In the genomic region with DNA sequence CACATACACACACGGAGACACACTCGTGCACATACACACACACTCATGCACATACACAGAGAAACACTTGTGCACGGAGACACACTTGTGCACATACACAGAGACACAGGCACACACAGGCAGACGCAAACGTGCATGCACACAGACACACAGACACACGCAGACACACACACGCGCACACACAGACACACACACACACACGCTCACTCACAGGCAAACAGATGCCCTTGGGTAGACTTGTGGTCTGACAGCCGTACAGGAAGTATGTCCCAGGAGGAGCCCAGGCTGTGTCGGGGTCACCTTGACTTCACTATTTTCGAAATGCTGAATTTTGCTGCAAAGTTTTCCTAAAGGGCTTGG, we compare ENCODE assay signal across 13 cellular contexts.
A peak's percentile ranks its signal among the peaks of the same experiment; 100 is the strongest.
DNase-seq lines count a peak whose midpoint lies in the region; ATAC-seq and TF ChIP-seq lines count a peak whose summit lies in the region.
"Had no signal": no experiment of that assay in that cellular context is flagged by ENCODE, and none has a peak within 500 bp of the region (broad histone marks: within the 10 kb centered on the region; RNA-seq: fewer than 3 reads in every experiment).

No MANE protein-coding gene starts in this region.

- H3K9me2 ChIP-seq in Loucy (replicated peaks; ENCODE audit: low read depth, low read length): no peaks in the 10 kb centered on the region

- peak overlapping the region; percentile 47 for H3K4me3 Mint-ChIP-seq in T-helper 1 cell treated with Interleukin-12 subunit alpha and Interleukin-12 subunit beta and Interleukin-4 antibody, amounts not matched to agents 30 μg/mL and 1 μg/mL, for 36 hours
- H3K4me3 Mint-ChIP-seq in activated naive CD8-positive, alpha-beta T cell treated with anti-CD3 and anti-CD28 coated beads, Interleukin-2, amount 50 U/mL, for 24 hours: peak overlapping the region; percentile 46
- peak overlapping the region; percentile 12 for H3K4me3 Mint-ChIP-seq in nephron progenitor cell
- H3K4me3 Mint-ChIP-seq: dendritic cell treated with granulocyte-macrophage colony-stimulating factor and Interleukin-4, amounts not matched to agents 40 ng/mL and 50 ng/mL, for 4 days had no signal

- H3K4me3 ChIP-seq in Loucy (ENCODE audit: low read length, poor library complexity, severe bottlenecking): no peak overlapping the region
- no peak overlapping the region for H3K4me3 ChIP-seq in SJCRH30
- H3K4me3 ChIP-seq in foreskin fibroblast (ENCODE audit: low read depth in 1 of 2, low read length in 2 of 2): no peak overlapping the region
- H3K4me3 ChIP-seq: lung, stomach had no signal

- H3K36me3 ChIP-seq in Loucy (ENCODE audit: insufficient read depth, low read length) (no peaks in the 10 kb centered on the region), SJCRH30 (no peaks in the 10 kb centered on the region)
- H3K36me3 ChIP-seq: stomach had no signal

- no peak overlapping the region for H3K9ac ChIP-seq in Loucy (ENCODE audit: low read depth, low read length, poor library complexity, severe bottlenecking)

- no peaks in the 10 kb centered on the region for H3K4me1 ChIP-seq in Loucy (ENCODE audit: insufficient read depth, low read length, poor library complexity, severe bottlenecking)
- no peaks in the 10 kb centered on the region for H3K4me1 ChIP-seq in SJCRH30

- H3K9me3 Mint-ChIP-seq in T-helper 1 cell treated with Interleukin-12 subunit alpha and Interleukin-12 subunit beta and Interleukin-4 antibody, amounts not matched to agents 30 μg/mL and 1 μg/mL, for 36 hours: peaks cover 8% of the 10 kb centered on the region
- no peaks in the 10 kb centered on the region for H3K9me3 Mint-ChIP-seq in activated naive CD8-positive, alpha-beta T cell treated with anti-CD3 and anti-CD28 coated beads, Interleukin-2, amount 50 U/mL, for 24 hours
- peaks cover 18% of the 10 kb centered on the region for H3K9me3 Mint-ChIP-seq in nephron progenitor cell

- H3K9me3 ChIP-seq in Loucy (ENCODE audit: insufficient read depth, low read depth, low read length) (peaks cover 4% of the 10 kb centered on the region; the same call in 1 of the 2 replicates), SJCRH30 (replicated peaks) (no peaks in the 10 kb centered on the region; the same call in 1 of the 2 replicates)
- H3K9me3 ChIP-seq: stomach had no signal

- H3K36me3 Mint-ChIP-seq in T-helper 1 cell treated with Interleukin-12 subunit alpha and Interleukin-12 subunit beta and Interleukin-4 antibody, amounts not matched to agents 30 μg/mL and 1 μg/mL, for 36 hours (ENCODE audit: low read depth): no peaks in the 10 kb centered on the region
- H3K36me3 Mint-ChIP-seq in activated naive CD8-positive, alpha-beta T cell treated with anti-CD3 and anti-CD28 coated beads, Interleukin-2, amount 50 U/mL, for 24 hours (ENCODE audit: low read depth): no peaks in the 10 kb centered on the region
- peaks cover 4% of the 10 kb centered on the region for H3K36me3 Mint-ChIP-seq in nephron progenitor cell (ENCODE audit: low read depth)

- no peak for ATAC-seq in activated naive CD8-positive, alpha-beta T cell treated with anti-CD3 and anti-CD28 coated beads, Interleukin-2, amount 50 U/mL, for 24 hours
- no peak for ATAC-seq in HG03175 (IDR thresholded peaks at IDR 0.05; ENCODE audit: unreplicated experiment)

- H3K4me1 Mint-ChIP-seq in T-helper 1 cell treated with Interleukin-12 subunit alpha and Interleukin-12 subunit beta and Interleukin-4 antibody, amounts not matched to agents 30 μg/mL and 1 μg/mL, for 36 hours (ENCODE audit: low read depth): peaks cover 10% of the 10 kb centered on the region
- peaks cover 12% of the 10 kb centered on the region for H3K4me1 Mint-ChIP-seq in activated naive CD8-positive, alpha-beta T cell treated with anti-CD3 and anti-CD28 coated beads, Interleukin-2, amount 50 U/mL, for 24 hours
- H3K4me1 Mint-ChIP-seq in nephron progenitor cell: peaks cover 11% of the 10 kb centered on the region

- DNase-seq in T-helper 1 cell: no peak
- no peak for DNase-seq in activated naive CD8-positive, alpha-beta T cell treated with anti-CD3 and anti-CD28 coated beads, Interleukin-2, amount 50 U/mL, for 24 hours
- no peak for DNase-seq in nephron progenitor cell
- DNase-seq in SJCRH30: no peak
- DNase-seq in foreskin fibroblast: no peak
- DNase-seq: NCI-H774 had no signal

- H2AFZ ChIP-seq in Loucy (ENCODE audit: low read length): 0 out of 2 replicates have a peak overlapping the region, but pooled peaks have one; percentile 19

- no peaks in the 10 kb centered on the region for H3K27me3 ChIP-seq in Loucy (ENCODE audit: insufficient read depth, low read length, poor library complexity, severe bottlenecking)
- peaks cover 17% of the 10 kb centered on the region for H3K27me3 ChIP-seq in SJCRH30

- H3K27me3 Mint-ChIP-seq in T-helper 1 cell treated with Interleukin-12 subunit alpha and Interleukin-12 subunit beta and Interleukin-4 antibody, amounts not matched to agents 30 μg/mL and 1 μg/mL, for 36 hours (ENCODE audit: low read depth): no peaks in the 10 kb centered on the region
- H3K27me3 Mint-ChIP-seq in activated naive CD8-positive, alpha-beta T cell treated with anti-CD3 and anti-CD28 coated beads, Interleukin-2, amount 50 U/mL, for 24 hours: peaks cover 2% of the 10 kb centered on the region
- peaks cover 8% of the 10 kb centered on the region for H3K27me3 Mint-ChIP-seq in nephron progenitor cell (ENCODE audit: low read depth, poor library complexity)

- no peaks in the 10 kb centered on the region for H3K79me2 ChIP-seq in Loucy (ENCODE audit: insufficient read depth, low read length)

- H3F3A ChIP-seq in Loucy (ENCODE audit: low read depth): no peaks in the 10 kb centered on the region

- H4K20me1 ChIP-seq in Loucy (ENCODE audit: insufficient read depth, low read length, poor library complexity, severe bottlenecking): no peaks in the 10 kb centered on the region

- H3K27ac ChIP-seq in SJCRH30: no peak overlapping the region
- H3K27ac ChIP-seq: RWPE1, stomach had no signal

- peak overlapping the region; percentile 19 for H3K27ac Mint-ChIP-seq in T-helper 1 cell treated with Interleukin-12 subunit alpha and Interleukin-12 subunit beta and Interleukin-4 antibody, amounts not matched to agents 30 μg/mL and 1 μg/mL, for 36 hours
- peak overlapping the region; percentile 39 for H3K27ac Mint-ChIP-seq in activated naive CD8-positive, alpha-beta T cell treated with anti-CD3 and anti-CD28 coated beads, Interleukin-2, amount 50 U/mL, for 24 hours
- no peak overlapping the region for H3K27ac Mint-ChIP-seq in nephron progenitor cell
- H3K27ac Mint-ChIP-seq: dendritic cell treated with granulocyte-macrophage colony-stimulating factor and Interleukin-4, amounts not matched to agents 40 ng/mL and 50 ng/mL, for 4 days had no signal

- TF ChIP-seq CTCF in Loucy (conservative IDR thresholded peaks at IDR 0.05; ENCODE audit: low read length): no peak
- TF ChIP-seq CTCF in nephron progenitor cell (IDR thresholded peaks at IDR 0.05): no peak
- TF ChIP-seq CTCF in foreskin fibroblast (IDR thresholded peaks at IDR 0.05; ENCODE audit: low read depth, low read length): no peak

- H3K4me2 ChIP-seq in Loucy (ENCODE audit: low read depth, low read length, poor library complexity, severe bottlenecking): no peak overlapping the region
